Comparison of ENCODE assay signal across 8 cellular contexts in the genomic region with DNA sequence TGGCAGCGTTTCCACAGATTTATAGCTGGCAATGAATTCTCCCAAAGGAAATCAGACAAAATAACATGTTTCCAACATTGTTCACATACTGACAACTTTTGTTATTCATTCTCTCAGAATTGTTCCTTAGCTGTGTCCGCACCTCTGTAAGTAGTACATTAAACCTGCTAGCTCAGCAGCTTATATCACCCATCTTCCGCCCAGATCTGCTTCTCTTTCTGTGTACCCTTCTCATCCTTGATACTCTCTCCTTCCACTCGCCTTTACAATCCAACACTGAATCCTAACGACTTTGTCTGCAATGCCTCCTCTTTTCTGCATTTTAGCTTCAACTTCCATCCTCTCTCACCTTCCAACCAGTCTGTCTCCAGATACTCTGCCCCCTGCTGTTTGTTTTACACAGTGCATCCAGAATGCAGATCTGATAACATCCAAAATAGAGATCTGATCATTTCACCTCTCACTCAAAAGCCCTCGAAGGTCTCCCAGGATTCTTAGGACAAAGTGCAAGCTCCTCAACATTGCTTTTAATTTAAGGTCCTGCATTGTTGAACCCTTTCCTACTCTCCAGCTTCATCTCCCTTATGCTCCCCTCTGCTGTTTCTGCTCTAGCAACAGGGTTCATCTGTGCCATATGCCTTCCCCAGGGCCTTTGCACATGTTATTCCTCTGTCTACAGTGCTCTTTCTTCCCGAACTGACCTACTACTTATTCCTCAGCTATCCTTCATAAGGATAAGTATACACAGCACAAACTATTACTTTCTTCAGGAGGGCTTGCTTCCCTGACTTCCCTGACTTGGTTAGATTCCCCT.
A peak's percentile ranks its signal among the peaks of the same experiment; 100 is the strongest.
DNase-seq lines count a peak whose midpoint lies in the region; ATAC-seq, FAIRE-seq and TF ChIP-seq lines count a peak whose summit lies in the region.

No MANE protein-coding gene starts in this region.

- H3K27ac ChIP-seq in MM.1S (ENCODE audit: low read length) (no peak overlapping the region), kidney (ENCODE audit: low read depth in 2 of 2, low read length in 2 of 2) (no peak overlapping the region), tibial artery (no peak overlapping the region)

- H3K27me3 ChIP-seq in MM.1S (replicated peaks; ENCODE audit: insufficient read depth, low read length) (no peaks in the 10 kb centered on the region), tibial artery (no peaks in the 10 kb centered on the region)

- no peak for FAIRE-seq in kidney (lab: Jason Lieb, UNC)

- H4K20me1 ChIP-seq in MM.1S (ENCODE audit: insufficient read depth, low read length) = no peaks in the 10 kb centered on the region

- H3K27me3 Mint-ChIP-seq in activated T-helper 2 cell treated with anti-CD3 and anti-CD28 coated beads, Interferon-gamma antibody, Interleukin-2, Interleukin-4, amounts not matched to agents 10 μg/mL and 5 μg/mL and 100 μg/mL, durations not matched to agents 14 hours and 24 hours and 36 hours (ENCODE audit: low read depth) = peaks cover 4% of the 10 kb centered on the region

- peaks cover 5% of the 10 kb centered on the region for H3K4me1 Mint-ChIP-seq in activated T-helper 2 cell treated with anti-CD3 and anti-CD28 coated beads, Interferon-gamma antibody, Interleukin-2, Interleukin-4, amounts not matched to agents 10 μg/mL and 5 μg/mL and 100 μg/mL, durations not matched to agents 14 hours and 24 hours and 36 hours (ENCODE audit: low read depth)

- H3K36me3 ChIP-seq in MM.1S (replicated peaks; ENCODE audit: insufficient read depth, low read length) (no peaks in the 10 kb centered on the region), kidney (ENCODE audit: control insufficient read depth in 1 of 2, insufficient read depth in 2 of 2, low read length in 2 of 2) (no peaks in the 10 kb centered on the region), tibial artery (no peaks in the 10 kb centered on the region)

- intact Hi-C loops in activated T-helper 2 cell treated with anti-CD3 and anti-CD28 coated beads, Interferon-gamma antibody, Interleukin-2, Interleukin-4, amounts not matched to agents 10 μg/mL and 5 μg/mL and 100 μg/mL, durations not matched to agents 14 hours and 24 hours and 36 hours (cut with micrococcal nuclease) = loop anchor here (2.0 to 10.0 kb wide), 2 partner anchors 168 to 234 kb away; no protein-coding TSS in a partner anchor
- intact Hi-C loops in kidney (cut with DNase I) = no loop called here
- intact Hi-C loops in tibial artery (cut with DNase I; ENCODE audit: low total_unique reads) = no loop called here

- no peak overlapping the region for H2AFZ ChIP-seq in MM.1S (ENCODE audit: low read length)

- H3K4me2 ChIP-seq in MM.1S (ENCODE audit: low read depth, low read length) = no peak overlapping the region

- H3K9ac ChIP-seq in MM.1S (ENCODE audit: low read length) (no peak overlapping the region), kidney (ENCODE audit: low read length in 2 of 2) (no peak overlapping the region)

- H3K79me2 ChIP-seq in MM.1S (ENCODE audit: low read length) = no peaks in the 10 kb centered on the region

- no peaks in the 10 kb centered on the region for H3K36me3 Mint-ChIP-seq in activated T-helper 2 cell treated with anti-CD3 and anti-CD28 coated beads, Interferon-gamma antibody, Interleukin-2, Interleukin-4, amounts not matched to agents 10 μg/mL and 5 μg/mL and 100 μg/mL, durations not matched to agents 14 hours and 24 hours and 36 hours (ENCODE audit: low read depth)

- no peak for ATAC-seq in GM19035 (IDR thresholded peaks at IDR 0.05; ENCODE audit: unreplicated experiment)
- no peak for ATAC-seq in GM21447 (IDR thresholded peaks at IDR 0.05; ENCODE audit: unreplicated experiment)

- H3K4me1 ChIP-seq in MM.1S (ENCODE audit: low read length) (no peaks in the 10 kb centered on the region), kidney (ENCODE audit: control insufficient read depth in 1 of 2, insufficient read depth in 1 of 2, low read depth in 1 of 2, low read length in 2 of 2) (no peaks in the 10 kb centered on the region), tibial artery (no peaks in the 10 kb centered on the region)

- H3K9me3 ChIP-seq in MM.1S (replicated peaks; ENCODE audit: insufficient read depth, low read length) (no peaks in the 10 kb centered on the region), kidney (ENCODE audit: control insufficient read depth in 1 of 2, low read length in 2 of 2) (no peaks in the 10 kb centered on the region), tibial artery (no peaks in the 10 kb centered on the region)

- DNase-seq in NCI-H748 (lab: John Stamatoyannopoulos, UW; ENCODE audit: unreplicated experiment) (peak; percentile 29), NCI-H748 treated with DMSO at 0.1 percent for 48 hours (lab: John Stamatoyannopoulos, UW) (no peak), MM.1S (no peak), kidney (no peak), tibial artery (no peak)
- peak; percentile 11 for DNase-seq in activated T-helper 2 cell treated with anti-CD3 and anti-CD28 coated beads, Interferon-gamma antibody, Interleukin-2, Interleukin-4, amounts not matched to agents 10 μg/mL and 5 μg/mL and 100 μg/mL, durations not matched to agents 14 hours and 24 hours and 36 hours (ENCODE audit: low spot score)

- TF ChIP-seq CTCF in MM.1S (IDR thresholded peaks at IDR 0.05; ENCODE audit: low read length) (peak; percentile 57), kidney (IDR thresholded peaks at IDR 0.05; ENCODE audit: borderline replicate concordance, extremely low read depth, insufficient read depth) (peak; percentile 35), tibial artery (IDR thresholded peaks at IDR 0.05) (peak; percentile 5 to 22)

- H3K9me3 Mint-ChIP-seq in activated T-helper 2 cell treated with anti-CD3 and anti-CD28 coated beads, Interferon-gamma antibody, Interleukin-2, Interleukin-4, amounts not matched to agents 10 μg/mL and 5 μg/mL and 100 μg/mL, durations not matched to agents 14 hours and 24 hours and 36 hours = peaks cover 12% of the 10 kb centered on the region

- H3F3A ChIP-seq in MM.1S (ENCODE audit: insufficient read depth, low read length) = no peaks in the 10 kb centered on the region

- H3K9me2 ChIP-seq in MM.1S (replicated peaks; ENCODE audit: insufficient read depth, low read length) = no peaks in the 10 kb centered on the region

- H3K4me3 ChIP-seq in MM.1S (ENCODE audit: low read length) (no peak overlapping the region), kidney (ENCODE audit: low read length in 2 of 2) (no peak overlapping the region), tibial artery (no peak overlapping the region)

- no peak overlapping the region for H3K4me3 Mint-ChIP-seq in activated T-helper 2 cell treated with anti-CD3 and anti-CD28 coated beads, Interferon-gamma antibody, Interleukin-2, Interleukin-4, amounts not matched to agents 10 μg/mL and 5 μg/mL and 100 μg/mL, durations not matched to agents 14 hours and 24 hours and 36 hours (ENCODE audit: low read depth)

- H3K27ac Mint-ChIP-seq in activated T-helper 2 cell treated with anti-CD3 and anti-CD28 coated beads, Interferon-gamma antibody, Interleukin-2, Interleukin-4, amounts not matched to agents 10 μg/mL and 5 μg/mL and 100 μg/mL, durations not matched to agents 14 hours and 24 hours and 36 hours = no peak overlapping the region

Comparison
In these comparisons a context has a peak if more than half of its experiments do, and no peak if none do; other contexts are left out.
1. DNase-seq: peak in NCI-H748 (single experiment) and activated T-helper 2 cell treated with anti-CD3 and anti-CD28 coated beads, Interferon-gamma antibody, Interleukin-2, Interleukin-4, amounts not matched to agents 10 μg/mL and 5 μg/mL and 100 μg/mL, durations not matched to agents 14 hours and 24 hours and 36 hours (single experiment); none in NCI-H748 treated with DMSO at 0.1 percent for 48 hours (single experiment), MM.1S (single experiment), kidney (single experiment) and tibial artery (0 of 2).
2. Peak in every context shown above with its lines, with median percentiles within 50 percentile points of each other: CTCF ChIP-seq.